In the genomic region with DNA sequence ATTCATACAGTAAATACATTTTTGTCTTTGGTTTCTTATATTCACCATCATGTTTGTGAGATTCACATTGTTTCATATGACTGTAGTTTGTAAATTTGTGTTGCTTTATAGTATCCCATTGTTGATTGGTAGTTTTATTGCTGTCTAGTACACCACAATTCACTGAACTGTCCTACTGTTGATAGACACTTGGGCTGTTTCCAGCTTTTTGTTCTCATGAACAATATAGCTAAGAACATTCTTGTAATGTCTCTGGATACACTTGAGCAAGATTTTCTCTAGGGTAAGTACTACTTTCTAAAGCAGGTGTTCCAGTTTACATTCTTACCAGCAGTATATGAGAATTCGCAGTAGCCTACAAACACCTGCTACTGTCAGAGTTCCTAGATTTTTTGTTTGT, we compare ENCODE assay signal across 17 cellular contexts. TPM values are rescaled to one million over a fixed set of nuclear protein-coding genes. Genes with fewer than 3 reads are reported as not detected.
DNase-seq lines count a peak whose midpoint lies in the region; ATAC-seq and TF ChIP-seq lines count a peak whose summit lies in the region.
"Had no signal": no experiment of that assay in that cellular context is flagged by ENCODE, and none has a peak within 500 bp of the region (broad histone marks: within the 10 kb centered on the region; RNA-seq: fewer than 3 reads in every experiment).

No MANE protein-coding gene starts in this region.

- H3K9me3 Mint-ChIP-seq in activated CD4-positive, alpha-beta T cell treated with anti-CD3 and anti-CD28 coated beads, Interleukin-2, amount 10 ng/mL, durations not matched to agents 24 days and 14 days, result peaks cover 3% of the 10 kb centered on the region
- peaks cover 7% of the 10 kb centered on the region for H3K9me3 Mint-ChIP-seq in progenitor cell of endocrine pancreas (ENCODE audit: low read depth)

- no peaks in the 10 kb centered on the region for H3K9me3 ChIP-seq in PC-3 (ENCODE audit: low read length)

- peaks cover 11% of the 10 kb centered on the region for H3K36me3 ChIP-seq in PC-3 (ENCODE audit: low read depth, low read length)

- peaks cover 19% of the 10 kb centered on the region; the same call in 1 of the 2 replicates for H4K20me1 ChIP-seq in PC-3 (ENCODE audit: low read length)

- intact Hi-C loops in activated CD4-positive, alpha-beta T cell treated with anti-CD3 and anti-CD28 coated beads, Interleukin-2, amount 10 ng/mL, durations not matched to agents 24 days and 14 days (cut with micrococcal nuclease), result no loop called here
- intact Hi-C loops in PC-3 (cut with micrococcal nuclease), result loop anchor here (5.0 to 10.0 kb wide), 2 partner anchors 74 to 106 kb away; partner anchors contain the start of gene LATS2

- H3K79me2 ChIP-seq in PC-3 (ENCODE audit: low read length), result peaks cover 32% of the 10 kb centered on the region

- no peak overlapping the region for H3K4me2 ChIP-seq in PC-3 (ENCODE audit: low read length)

- H3K27ac ChIP-seq in PC-3 (ENCODE audit: low read length), result no peak overlapping the region
- H3K27ac ChIP-seq: brain microvascular endothelial cell, stomach had no signal

- peaks cover 17% of the 10 kb centered on the region for H3K27me3 Mint-ChIP-seq in activated CD4-positive, alpha-beta T cell treated with anti-CD3 and anti-CD28 coated beads, Interleukin-2, amount 10 ng/mL, durations not matched to agents 24 days and 14 days
- no peaks in the 10 kb centered on the region for H3K27me3 Mint-ChIP-seq in progenitor cell of endocrine pancreas

- DNase-seq in activated CD4-positive, alpha-beta T cell treated with anti-CD3 and anti-CD28 coated beads, Interleukin-2, amount 10 ng/mL, durations not matched to agents 24 days and 14 days, result no peak
- DNase-seq in activated CD4-positive, alpha-beta T cell treated with anti-CD3 and anti-CD28 coated beads for 1 hour, result no peak
- no peak for DNase-seq in PC-3
- peak; percentile 51 to 85 for DNase-seq in dermis microvascular lymphatic vessel endothelial cell (ENCODE audit: low read depth in 2 of 2)
- no peak for DNase-seq in progenitor cell of endocrine pancreas (ENCODE audit: low spot score, unreplicated experiment)
- DNase-seq in DMS114 treated with DMSO at 0.1 percent for 48 hours (lab: John Stamatoyannopoulos, UW; ENCODE audit: unreplicated experiment), result no peak
- no peak for DNase-seq in GM10248 (ENCODE audit: extremely low spot score)
- no peak for DNase-seq in hippocampal formation (lab: John Stamatoyannopoulos, UW)
- DNase-seq: brain microvascular endothelial cell; DND-41; NCI-H226; retina; stimulated activated CD4-positive, alpha-beta T cell treated with anti-CD3 and anti-CD28 coated beads, Interleukin-4, amount 100 ng/mL, for 4 hours; stomach had no signal

- H2AFZ ChIP-seq in PC-3 (ENCODE audit: low read length), result peak overlapping the region; percentile 93

- no peak overlapping the region for H3K9ac ChIP-seq in PC-3 (ENCODE audit: low read length)

- H3K9me2 ChIP-seq in PC-3 (replicated peaks; ENCODE audit: low read length), result no peaks in the 10 kb centered on the region

- peaks cover 21% of the 10 kb centered on the region for H3K36me3 Mint-ChIP-seq in activated CD4-positive, alpha-beta T cell treated with anti-CD3 and anti-CD28 coated beads, Interleukin-2, amount 10 ng/mL, durations not matched to agents 24 days and 14 days (ENCODE audit: low read depth)
- H3K36me3 Mint-ChIP-seq in progenitor cell of endocrine pancreas (ENCODE audit: insufficient read depth), result peaks cover 10% of the 10 kb centered on the region

- TF ChIP-seq CTCF in PC-3 (conservative IDR thresholded peaks at IDR 0.05; ENCODE audit: low read depth, low read length) (no peak), progenitor cell of endocrine pancreas (IDR thresholded peaks at IDR 0.05; ENCODE audit: unreplicated experiment) (no peak), GM10248 (IDR thresholded peaks at IDR 0.05; ENCODE audit: control extremely low read depth, extremely low read depth, low read depth, missing control alignments) (no peak)

- POLR2A ChIA-PET in PC-3 (lab: Charles Lee; ENCODE audit: unreplicated experiment), result no interaction called here
- POLR2A ChIA-PET in GM10248 (lab: Yijun Ruan, JAX), result no interaction called here

- no TSS peak for BruUV-seq in PC-3 (replicated peaks; lab: Mats Ljungman, UMichigan)

- CTCF ChIA-PET in PC-3 (lab: Charles Lee) (no interaction called here), GM10248 (lab: Yijun Ruan, JAX) (interaction anchor here (1.2 to 2.9 kb wide), 3 partner anchors 38 to 339 kb away, joined by 3 to 8 read pairs (median 5); partner anchors contain the start of genes MRPL57 and SKA3)

- no peak for ATAC-seq in PC-3
- ATAC-seq: GM12878, Panc1 had no signal

- H3F3A ChIP-seq in PC-3 (ENCODE audit: low read length, unreplicated experiment), result no peaks in the 10 kb centered on the region

- H3K27me3 ChIP-seq in PC-3 (ENCODE audit: low read length), result no peaks in the 10 kb centered on the region
- H3K27me3 ChIP-seq: brain microvascular endothelial cell, stomach had no signal

- H3K27ac Mint-ChIP-seq in activated CD4-positive, alpha-beta T cell treated with anti-CD3 and anti-CD28 coated beads, Interleukin-2, amount 10 ng/mL, durations not matched to agents 24 days and 14 days, result peak overlapping the region; percentile 41
- H3K27ac Mint-ChIP-seq in progenitor cell of endocrine pancreas, result peak overlapping the region; percentile 74

- peaks cover 29% of the 10 kb centered on the region for H3K4me1 ChIP-seq in PC-3 (ENCODE audit: insufficient read depth, low read length)

- peak overlapping the region; percentile 63 for H3K4me3 Mint-ChIP-seq in activated CD4-positive, alpha-beta T cell treated with anti-CD3 and anti-CD28 coated beads, Interleukin-2, amount 10 ng/mL, durations not matched to agents 24 days and 14 days
- peak overlapping the region; percentile 67 for H3K4me3 Mint-ChIP-seq in progenitor cell of endocrine pancreas (ENCODE audit: low read depth)

- H3K4me3 ChIP-seq in PC-3 (ENCODE audit: low read length), result no peak overlapping the region
- H3K4me3 ChIP-seq: GM12878, stomach had no signal

- peaks cover 22% of the 10 kb centered on the region for H3K4me1 Mint-ChIP-seq in activated CD4-positive, alpha-beta T cell treated with anti-CD3 and anti-CD28 coated beads, Interleukin-2, amount 10 ng/mL, durations not matched to agents 24 days and 14 days
- H3K4me1 Mint-ChIP-seq in progenitor cell of endocrine pancreas (ENCODE audit: low read depth), result peaks cover 15% of the 10 kb centered on the region

RNA-seq across cellular contexts. Expression of gene SAP18, which starts 1.4 kb away (rescaled TPM):
- 253 and 254 TPM in 2 replicates for total RNA-seq in activated CD4-positive, alpha-beta T cell treated with anti-CD3 and anti-CD28 coated beads, Interleukin-2, amount 10 ng/mL, durations not matched to agents 24 days and 14 days
- total RNA-seq in PC-3 (2014; rRNA removed) (54.8 and 83.8 TPM in 2 replicates), dermis microvascular lymphatic vessel endothelial cell (24.0 and 29.9 TPM in 2 replicates), progenitor cell of endocrine pancreas (188 and 192 TPM in 2 replicates)

RNA-seq across cellular contexts. Expression of gene SKA3, which starts 37.8 kb away (rescaled TPM):
- 35.6 and 39.6 TPM in 2 replicates for total RNA-seq in activated CD4-positive, alpha-beta T cell treated with anti-CD3 and anti-CD28 coated beads, Interleukin-2, amount 10 ng/mL, durations not matched to agents 24 days and 14 days
- total RNA-seq in PC-3 (2014; rRNA removed), result 29.0 and 32.4 TPM in 2 replicates
- 2.1 and 3.9 TPM in 2 replicates for total RNA-seq in dermis microvascular lymphatic vessel endothelial cell
- 14.3 and 16.2 TPM in 2 replicates for total RNA-seq in progenitor cell of endocrine pancreas
- total RNA-seq: mesenteric fat pad had no signal

RNA-seq across cellular contexts. Expression of gene MRPL57, which starts 37.9 kb away (rescaled TPM):
- 32.7 and 33.0 TPM in 2 replicates for total RNA-seq in activated CD4-positive, alpha-beta T cell treated with anti-CD3 and anti-CD28 coated beads, Interleukin-2, amount 10 ng/mL, durations not matched to agents 24 days and 14 days
- total RNA-seq in PC-3 (2014; rRNA removed) (56.4 and 92.3 TPM in 2 replicates), dermis microvascular lymphatic vessel endothelial cell (17.7 and 22.2 TPM in 2 replicates), progenitor cell of endocrine pancreas (22.0 and 22.8 TPM in 2 replicates)

Comparison
In these comparisons a context has a peak if more than half of its experiments do, and no peak if none do; other contexts are left out.
1. DNase-seq: peak in dermis microvascular lymphatic vessel endothelial cell (2 of 2); none in activated CD4-positive, alpha-beta T cell treated with anti-CD3 and anti-CD28 coated beads, Interleukin-2, amount 10 ng/mL, durations not matched to agents 24 days and 14 days (single experiment), activated CD4-positive, alpha-beta T cell treated with anti-CD3 and anti-CD28 coated beads for 1 hour (single experiment), PC-3 (single experiment), progenitor cell of endocrine pancreas (single experiment), DMS114 treated with DMSO at 0.1 percent for 48 hours (single experiment), GM10248 (single experiment) and hippocampal formation (0 of 2).